Comparison of ENCODE assay signal across 9 cellular contexts in the genomic region with DNA sequence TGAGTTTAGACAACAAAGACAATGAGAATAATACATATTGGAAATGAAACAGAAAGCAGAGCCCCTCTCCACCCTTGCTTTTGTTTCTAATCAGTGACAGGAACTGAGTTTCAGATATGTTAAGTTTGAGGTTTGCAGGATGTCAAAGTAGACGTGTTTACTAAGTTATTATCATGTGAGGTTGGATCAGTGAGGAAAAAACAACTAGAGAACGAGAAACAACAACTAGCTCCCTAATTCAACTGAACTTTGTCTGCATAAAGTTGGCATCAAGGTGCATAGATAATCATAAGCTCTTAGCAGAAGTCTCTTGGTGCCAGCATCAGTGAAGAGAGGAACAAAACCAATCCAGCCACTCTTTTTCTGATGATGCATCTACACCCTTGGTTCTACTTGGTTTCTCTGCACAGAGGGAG.
DNase-seq lines count a peak whose midpoint lies in the region; ATAC-seq and TF ChIP-seq lines count a peak whose summit lies in the region.
"Had no signal": no experiment of that assay in that cellular context is flagged by ENCODE, and none has a peak within 500 bp of the region (broad histone marks: within the 10 kb centered on the region; RNA-seq: fewer than 3 reads in every experiment).

No MANE protein-coding gene starts in this region.

- H3K27ac ChIP-seq in CD8-positive, alpha-beta memory T cell (ENCODE audit: low read depth, low read length), result no peak overlapping the region
- no peak overlapping the region for H3K27ac ChIP-seq in endodermal cell (ENCODE audit: low read depth, low read length)
- H3K27ac ChIP-seq: PC-9 had no signal

- peak overlapping the region; percentile 54 to 96 (median 92) for H3K27ac Mint-ChIP-seq in CD8-positive, alpha-beta memory T cell
- peak overlapping the region; percentile 29 for H3K27ac Mint-ChIP-seq in endodermal cell

- peak overlapping the region in 6 of 7 donors; percentile 26 to 73 (median 64) for H3K4me3 Mint-ChIP-seq in CD8-positive, alpha-beta memory T cell
- no peak overlapping the region for H3K4me3 Mint-ChIP-seq in endodermal cell

- peak overlapping the region; percentile 5 for H3K4me3 ChIP-seq in CD8-positive, alpha-beta memory T cell (ENCODE audit: low read length)
- no peak overlapping the region for H3K4me3 ChIP-seq in endodermal cell (ENCODE audit: low read length)
- H3K4me3 ChIP-seq: PC-9 had no signal

- peaks cover 28 to 46% (median 45%) of the 10 kb centered on the region in 3 donors for H3K4me1 Mint-ChIP-seq in CD8-positive, alpha-beta memory T cell
- no peaks in the 10 kb centered on the region for H3K4me1 Mint-ChIP-seq in endodermal cell

- CTCF ChIA-PET in CD8-positive, alpha-beta memory T cell (lab: Charles Lee), result interaction anchor here (0.9 kb wide), 1 partner anchor 30 kb away, joined by 3 read pairs; no protein-coding TSS in a partner anchor

- H3K9ac ChIP-seq in endodermal cell (ENCODE audit: extremely low read depth, low read length, poor library complexity, severe bottlenecking), result no peak overlapping the region

- H3K9me3 ChIP-seq in CD8-positive, alpha-beta memory T cell (ENCODE audit: low read length), result no peaks in the 10 kb centered on the region
- H3K9me3 ChIP-seq in endodermal cell (ENCODE audit: control insufficient read depth, low read length), result no peaks in the 10 kb centered on the region

- ATAC-seq in GM19455 (IDR thresholded peaks at IDR 0.05; ENCODE audit: unreplicated experiment) (peak; percentile 86), HG03159 (IDR thresholded peaks at IDR 0.05; ENCODE audit: unreplicated experiment) (peak; percentile 96)

- POLR2A ChIA-PET in CD8-positive, alpha-beta memory T cell (lab: Charles Lee), result no interaction called here

- H3K27me3 ChIP-seq in CD8-positive, alpha-beta memory T cell (ENCODE audit: insufficient read depth, low read length, poor library complexity, severe bottlenecking), result no peaks in the 10 kb centered on the region
- H3K27me3 ChIP-seq in endodermal cell (ENCODE audit: control insufficient read depth, insufficient read depth, low read length, poor library complexity, severe bottlenecking), result no peaks in the 10 kb centered on the region

- DNase-seq in CD8-positive, alpha-beta memory T cell, result peak in 2 of 5 donors; percentile 3 to 32
- DNase-seq in endodermal cell (no peak), NOMO-1 treated with dmso at 0.1 percent for 144 hours (lab: John Stamatoyannopoulos, UW; ENCODE audit: unreplicated experiment) (no peak), DMS79 (lab: John Stamatoyannopoulos, UW) (no peak), HK-2 (ENCODE audit: unreplicated experiment) (no peak), RPMI8226 (no peak)
- DNase-seq: PC-9 had no signal

- peaks cover 0 to 2% (median 0%) of the 10 kb centered on the region in 5 donors for H3K9me3 Mint-ChIP-seq in CD8-positive, alpha-beta memory T cell
- H3K9me3 Mint-ChIP-seq in endodermal cell, result no peaks in the 10 kb centered on the region

- no peaks in the 10 kb centered on the region for H3K36me3 ChIP-seq in CD8-positive, alpha-beta memory T cell (ENCODE audit: insufficient read depth, low read length)
- H3K36me3 ChIP-seq in endodermal cell (ENCODE audit: control insufficient read depth, insufficient read depth, low read length), result no peaks in the 10 kb centered on the region

- H3K27me3 Mint-ChIP-seq in CD8-positive, alpha-beta memory T cell, result no peaks in the 10 kb centered on the region
- peaks cover 5% of the 10 kb centered on the region for H3K27me3 Mint-ChIP-seq in endodermal cell (ENCODE audit: insufficient read depth)

- peaks cover 30% of the 10 kb centered on the region for H3K4me1 ChIP-seq in CD8-positive, alpha-beta memory T cell (ENCODE audit: insufficient read depth, low read length)
- no peaks in the 10 kb centered on the region for H3K4me1 ChIP-seq in endodermal cell (ENCODE audit: control insufficient read depth, insufficient read depth, low read length)

- no peak for TF ChIP-seq CTCF in endodermal cell (conservative IDR thresholded peaks at IDR 0.05)

- H3K36me3 Mint-ChIP-seq in CD8-positive, alpha-beta memory T cell, result peaks cover 0 to 9% (median 2%) of the 10 kb centered on the region in 3 donors
- no peaks in the 10 kb centered on the region for H3K36me3 Mint-ChIP-seq in endodermal cell (ENCODE audit: low read depth)

- WGBS in endodermal cell (ENCODE audit: insufficient coverage in 1 of 2, insufficient read length in 1 of 2), 2 experiments, result 89 to 100% methylated on average over 1 to 2 of the region's 2 CpGs
